In the genomic region with DNA sequence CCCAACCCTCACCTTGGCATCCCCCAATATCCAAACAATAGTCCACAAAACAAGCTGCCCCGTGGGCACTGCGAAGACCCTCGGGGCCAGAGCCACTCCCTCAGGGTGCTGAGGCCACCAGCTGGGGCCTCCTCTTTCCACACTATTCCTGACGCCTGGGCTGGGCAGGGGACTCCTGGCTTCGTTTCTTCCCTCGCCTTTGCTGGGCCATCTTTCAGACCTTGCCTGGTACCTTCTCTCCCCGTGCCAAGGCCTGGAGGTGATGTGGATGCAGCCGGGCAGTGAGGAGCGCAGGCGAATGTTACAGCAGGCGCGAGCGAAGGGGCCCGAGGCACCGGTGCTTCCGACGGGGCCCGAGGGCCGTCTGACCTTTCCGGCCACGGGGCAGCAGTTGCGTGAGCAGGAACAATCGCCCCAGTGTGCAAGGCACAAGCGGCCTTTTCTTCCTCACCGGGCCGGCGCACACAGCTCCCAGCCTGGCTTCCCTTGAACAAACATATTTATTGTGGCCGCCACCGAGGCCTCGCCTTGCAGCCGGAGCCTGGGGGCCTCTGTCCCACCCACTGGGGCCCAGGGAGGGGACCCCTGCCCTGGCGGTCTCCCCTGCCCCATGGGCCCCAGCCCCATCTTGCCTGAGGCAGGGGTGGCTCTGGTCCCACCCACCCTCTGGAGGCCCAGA, we compare ENCODE assay signal across 1 cellular context.
TF ChIP-seq lines count a peak whose summit lies in the region.

No MANE protein-coding gene starts in this region.

TF ChIP-seq in HepG2, 621 proteins besides CTCF, POLR2A, EP300 and RAD21 (continued from another document and continues in another):
- TF ChIP-seq NR0B2 (CRISPR knock-in tag; IDR thresholded peaks at IDR 0.05): peak; percentile 22; the same call in 1 of the 2 replicates
- no peak for TF ChIP-seq ZNF569 (CRISPR knock-in tag; IDR thresholded peaks at IDR 0.05; ENCODE audit: borderline replicate concordance)
- TF ChIP-seq, protein P1, sequence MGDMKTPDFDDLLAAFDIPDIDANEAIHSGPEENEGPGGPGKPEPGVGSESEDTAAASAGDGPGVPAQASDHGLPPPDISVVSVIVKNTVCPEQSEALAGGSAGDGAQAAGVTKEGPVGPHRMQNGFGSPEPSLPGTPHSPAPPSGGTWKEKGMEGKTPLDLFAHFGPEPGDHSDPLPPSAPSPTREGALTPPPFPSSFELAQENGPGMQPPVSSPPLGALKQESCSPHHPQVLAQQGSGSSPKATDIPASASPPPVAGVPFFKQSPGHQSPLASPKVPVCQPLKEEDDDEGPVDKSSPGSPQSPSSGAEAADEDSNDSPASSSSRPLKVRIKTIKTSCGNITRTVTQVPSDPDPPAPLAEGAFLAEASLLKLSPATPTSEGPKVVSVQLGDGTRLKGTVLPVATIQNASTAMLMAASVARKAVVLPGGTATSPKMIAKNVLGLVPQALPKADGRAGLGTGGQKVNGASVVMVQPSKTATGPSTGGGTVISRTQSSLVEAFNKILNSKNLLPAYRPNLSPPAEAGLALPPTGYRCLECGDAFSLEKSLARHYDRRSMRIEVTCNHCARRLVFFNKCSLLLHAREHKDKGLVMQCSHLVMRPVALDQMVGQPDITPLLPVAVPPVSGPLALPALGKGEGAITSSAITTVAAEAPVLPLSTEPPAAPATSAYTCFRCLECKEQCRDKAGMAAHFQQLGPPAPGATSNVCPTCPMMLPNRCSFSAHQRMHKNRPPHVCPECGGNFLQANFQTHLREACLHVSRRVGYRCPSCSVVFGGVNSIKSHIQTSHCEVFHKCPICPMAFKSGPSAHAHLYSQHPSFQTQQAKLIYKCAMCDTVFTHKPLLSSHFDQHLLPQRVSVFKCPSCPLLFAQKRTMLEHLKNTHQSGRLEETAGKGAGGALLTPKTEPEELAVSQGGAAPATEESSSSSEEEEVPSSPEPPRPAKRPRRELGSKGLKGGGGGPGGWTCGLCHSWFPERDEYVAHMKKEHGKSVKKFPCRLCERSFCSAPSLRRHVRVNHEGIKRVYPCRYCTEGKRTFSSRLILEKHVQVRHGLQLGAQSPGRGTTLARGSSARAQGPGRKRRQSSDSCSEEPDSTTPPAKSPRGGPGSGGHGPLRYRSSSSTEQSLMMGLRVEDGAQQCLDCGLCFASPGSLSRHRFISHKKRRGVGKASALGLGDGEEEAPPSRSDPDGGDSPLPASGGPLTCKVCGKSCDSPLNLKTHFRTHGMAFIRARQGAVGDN (CRISPR knock-in tag; IDR thresholded peaks at IDR 0.05): peak; percentile 96
- peak; percentile 79; the same call in 1 of the 2 replicates for TF ChIP-seq BRCA1 (CRISPR knock-in tag; IDR thresholded peaks at IDR 0.05)
- no peak for TF ChIP-seq RELA (CRISPR knock-in tag; IDR thresholded peaks at IDR 0.05)
- peak; percentile 82; the same call in 1 of the 2 replicates for TF ChIP-seq MYNN (CRISPR knock-in tag; IDR thresholded peaks at IDR 0.05; ENCODE audit: low read depth)
- TF ChIP-seq KAT2B (IDR thresholded peaks at IDR 0.05; ENCODE audit: borderline replicate concordance, low read depth, low read length): no peak
- peak; percentile 61 for TF ChIP-seq FOSL2 (CRISPR knock-in tag; IDR thresholded peaks at IDR 0.05)
- 0 out of 2 replicates have a peak, but pooled peaks have one; percentile 21 for TF ChIP-seq ZNF749 (CRISPR knock-in tag; IDR thresholded peaks at IDR 0.05; ENCODE audit: borderline replicate concordance)
- peak; percentile 76 for TF ChIP-seq PHF8 (CRISPR knock-in tag; IDR thresholded peaks at IDR 0.05)
- peak; percentile 49; the same call in 1 of the 2 replicates for TF ChIP-seq TFDP1 (CRISPR knock-in tag; IDR thresholded peaks at IDR 0.05; ENCODE audit: borderline replicate concordance)
- TF ChIP-seq PCBP1 (IDR thresholded peaks at IDR 0.05; ENCODE audit: borderline replicate concordance, low read depth, low read length): no peak
- TF ChIP-seq ZNF274 (CRISPR knock-in tag; IDR thresholded peaks at IDR 0.05): peak; percentile 80; the same call in 1 of the 2 replicates
- TF ChIP-seq PITX1 (CRISPR knock-in tag; IDR thresholded peaks at IDR 0.05): peak; percentile 83
- TF ChIP-seq MEIS1 (CRISPR knock-in tag; IDR thresholded peaks at IDR 0.05; ENCODE audit: borderline replicate concordance): no peak
- no peak for TF ChIP-seq JARID2 (CRISPR knock-in tag; IDR thresholded peaks at IDR 0.05; ENCODE audit: insufficient replicate concordance)
- 0 out of 2 replicates have a peak, but pooled peaks have one; percentile 6 for TF ChIP-seq ZNF7 (CRISPR knock-in tag; IDR thresholded peaks at IDR 0.05)
- no peak for TF ChIP-seq ATF7 (IDR thresholded peaks at IDR 0.05)
- 0 out of 2 replicates have a peak, but pooled peaks have one; percentile 57 for TF ChIP-seq ATF7 (CRISPR knock-in tag; IDR thresholded peaks at IDR 0.05)
- peak; percentile 74 for TF ChIP-seq RCOR2 (CRISPR knock-in tag; IDR thresholded peaks at IDR 0.05)
- no peak for TF ChIP-seq ZNF234 (CRISPR knock-in tag; conservative IDR thresholded peaks at IDR 0.05)
- TF ChIP-seq ZNF547 (CRISPR knock-in tag; IDR thresholded peaks at IDR 0.05): peak; percentile 71; the same call in 1 of the 2 replicates
- no peak for TF ChIP-seq CHCHD3 (CRISPR knock-in tag; IDR thresholded peaks at IDR 0.05)
- peak; percentile 88; the same call in 1 of the 2 replicates for TF ChIP-seq ZNF574 (CRISPR knock-in tag; IDR thresholded peaks at IDR 0.05)
- no peak for TF ChIP-seq FOXP1 (IDR thresholded peaks at IDR 0.05)
- TF ChIP-seq FOXP1 (CRISPR knock-in tag; IDR thresholded peaks at IDR 0.05): peak; percentile 62
- TF ChIP-seq ZNF24 (IDR thresholded peaks at IDR 0.05): no peak
- TF ChIP-seq, protein P2, sequence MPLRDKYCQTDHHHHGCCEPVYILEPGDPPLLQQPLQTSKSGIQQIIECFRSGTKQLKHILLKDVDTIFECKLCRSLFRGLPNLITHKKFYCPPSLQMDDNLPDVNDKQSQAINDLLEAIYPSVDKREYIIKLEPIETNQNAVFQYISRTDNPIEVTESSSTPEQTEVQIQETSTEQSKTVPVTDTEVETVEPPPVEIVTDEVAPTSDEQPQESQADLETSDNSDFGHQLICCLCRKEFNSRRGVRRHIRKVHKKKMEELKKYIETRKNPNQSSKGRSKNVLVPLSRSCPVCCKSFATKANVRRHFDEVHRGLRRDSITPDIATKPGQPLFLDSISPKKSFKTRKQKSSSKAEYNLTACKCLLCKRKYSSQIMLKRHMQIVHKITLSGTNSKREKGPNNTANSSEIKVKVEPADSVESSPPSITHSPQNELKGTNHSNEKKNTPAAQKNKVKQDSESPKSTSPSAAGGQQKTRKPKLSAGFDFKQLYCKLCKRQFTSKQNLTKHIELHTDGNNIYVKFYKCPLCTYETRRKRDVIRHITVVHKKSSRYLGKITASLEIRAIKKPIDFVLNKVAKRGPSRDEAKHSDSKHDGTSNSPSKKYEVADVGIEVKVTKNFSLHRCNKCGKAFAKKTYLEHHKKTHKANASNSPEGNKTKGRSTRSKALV (CRISPR knock-in tag; IDR thresholded peaks at IDR 0.05): peak; percentile 94
- TF ChIP-seq, protein P3, sequence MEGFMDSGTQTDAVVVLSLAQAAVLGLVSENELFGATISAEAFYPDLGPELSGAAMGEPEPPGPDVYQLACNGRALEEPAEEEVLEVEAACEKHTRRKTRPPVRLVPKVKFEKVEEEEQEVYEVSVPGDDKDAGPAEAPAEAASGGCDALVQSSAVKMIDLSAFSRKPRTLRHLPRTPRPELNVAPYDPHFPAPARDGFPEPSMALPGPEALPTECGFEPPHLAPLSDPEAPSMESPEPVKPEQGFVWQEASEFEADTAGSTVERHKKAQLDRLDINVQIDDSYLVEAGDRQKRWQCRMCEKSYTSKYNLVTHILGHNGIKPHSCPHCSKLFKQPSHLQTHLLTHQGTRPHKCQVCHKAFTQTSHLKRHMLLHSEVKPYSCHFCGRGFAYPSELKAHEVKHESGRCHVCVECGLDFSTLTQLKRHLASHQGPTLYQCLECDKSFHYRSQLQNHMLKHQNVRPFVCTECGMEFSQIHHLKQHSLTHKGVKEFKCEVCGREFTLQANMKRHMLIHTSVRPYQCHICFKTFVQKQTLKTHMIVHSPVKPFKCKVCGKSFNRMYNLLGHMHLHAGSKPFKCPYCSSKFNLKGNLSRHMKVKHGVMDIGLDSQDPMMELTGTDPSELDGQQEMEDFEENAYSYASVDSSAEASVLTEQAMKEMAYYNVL (CRISPR knock-in tag; IDR thresholded peaks at IDR 0.05; ENCODE audit: borderline replicate concordance): peak; percentile 47
- peak; percentile 97 for TF ChIP-seq NR2F6 (IDR thresholded peaks at IDR 0.05)
- TF ChIP-seq NR2F6 (CRISPR knock-in tag; IDR thresholded peaks at IDR 0.05): peak; percentile 99
- peak; percentile 90 for TF ChIP-seq MYC (CRISPR knock-in tag; IDR thresholded peaks at IDR 0.05; ENCODE audit: borderline replicate concordance)
- TF ChIP-seq, protein P4, sequence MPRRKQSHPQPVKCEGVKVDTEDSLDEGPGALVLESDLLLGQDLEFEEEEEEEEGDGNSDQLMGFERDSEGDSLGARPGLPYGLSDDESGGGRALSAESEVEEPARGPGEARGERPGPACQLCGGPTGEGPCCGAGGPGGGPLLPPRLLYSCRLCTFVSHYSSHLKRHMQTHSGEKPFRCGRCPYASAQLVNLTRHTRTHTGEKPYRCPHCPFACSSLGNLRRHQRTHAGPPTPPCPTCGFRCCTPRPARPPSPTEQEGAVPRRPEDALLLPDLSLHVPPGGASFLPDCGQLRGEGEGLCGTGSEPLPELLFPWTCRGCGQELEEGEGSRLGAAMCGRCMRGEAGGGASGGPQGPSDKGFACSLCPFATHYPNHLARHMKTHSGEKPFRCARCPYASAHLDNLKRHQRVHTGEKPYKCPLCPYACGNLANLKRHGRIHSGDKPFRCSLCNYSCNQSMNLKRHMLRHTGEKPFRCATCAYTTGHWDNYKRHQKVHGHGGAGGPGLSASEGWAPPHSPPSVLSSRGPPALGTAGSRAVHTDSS (CRISPR knock-in tag; conservative IDR thresholded peaks at IDR 0.05): no peak
- TF ChIP-seq ZGPAT (CRISPR knock-in tag; IDR thresholded peaks at IDR 0.05): peak; percentile 93
- 0 out of 2 replicates have a peak, but pooled peaks have one; percentile 65 for TF ChIP-seq ZSCAN12 (CRISPR knock-in tag; IDR thresholded peaks at IDR 0.05)
- peak; percentile 36; the same call in 1 of the 2 replicates for TF ChIP-seq POLR2AphosphoS2 (IDR thresholded peaks at IDR 0.05; ENCODE audit: low read depth, low read length)
- TF ChIP-seq ZFP90 (CRISPR knock-in tag; IDR thresholded peaks at IDR 0.05; ENCODE audit: borderline replicate concordance): peak; percentile 87
- TF ChIP-seq MTA1 (CRISPR knock-in tag; IDR thresholded peaks at IDR 0.05; ENCODE audit: borderline replicate concordance): no peak; the same call in 1 of the 2 replicates
- TF ChIP-seq SNAI1 (CRISPR knock-in tag; IDR thresholded peaks at IDR 0.05; ENCODE audit: borderline replicate concordance): no peak
- TF ChIP-seq ADNP (CRISPR knock-in tag; IDR thresholded peaks at IDR 0.05): no peak
- TF ChIP-seq ZNF430 (CRISPR knock-in tag; IDR thresholded peaks at IDR 0.05): peak; percentile 33; the same call in 1 of the 2 replicates
- TF ChIP-seq ASH2L (IDR thresholded peaks at IDR 0.05; ENCODE audit: insufficient read length, low read depth, low read length): peak; percentile 72
- TF ChIP-seq NFE2L2 (IDR thresholded peaks at IDR 0.05; ENCODE audit: low read length): no peak
- TF ChIP-seq ARNTL (CRISPR knock-in tag; IDR thresholded peaks at IDR 0.05): peak; percentile 53; the same call in 1 of the 2 replicates
- peak; percentile 52; the same call in 1 of the 2 replicates for TF ChIP-seq SAFB2 (CRISPR knock-in tag; IDR thresholded peaks at IDR 0.05; ENCODE audit: borderline replicate concordance, low read depth)
- TF ChIP-seq NFKBIZ (CRISPR knock-in tag; IDR thresholded peaks at IDR 0.05): peak; percentile 89
- TF ChIP-seq NFYC (CRISPR knock-in tag; IDR thresholded peaks at IDR 0.05): no peak; the same call in none of the 2 replicates
- no peak; the same call in 1 of the 2 replicates for TF ChIP-seq ZSCAN20 (CRISPR knock-in tag; IDR thresholded peaks at IDR 0.05; ENCODE audit: borderline replicate concordance)
- TF ChIP-seq ZNF672 (CRISPR knock-in tag; IDR thresholded peaks at IDR 0.05): no peak
- peak; percentile 57 for TF ChIP-seq IRF2 (CRISPR knock-in tag; IDR thresholded peaks at IDR 0.05)
- TF ChIP-seq ZNF282 (IDR thresholded peaks at IDR 0.05; ENCODE audit: partially characterized antibody): no peak
- no peak for TF ChIP-seq RFXANK (CRISPR knock-in tag; IDR thresholded peaks at IDR 0.05)
